Comparison of ENCODE assay signal across 1 cellular context in the genomic region with DNA sequence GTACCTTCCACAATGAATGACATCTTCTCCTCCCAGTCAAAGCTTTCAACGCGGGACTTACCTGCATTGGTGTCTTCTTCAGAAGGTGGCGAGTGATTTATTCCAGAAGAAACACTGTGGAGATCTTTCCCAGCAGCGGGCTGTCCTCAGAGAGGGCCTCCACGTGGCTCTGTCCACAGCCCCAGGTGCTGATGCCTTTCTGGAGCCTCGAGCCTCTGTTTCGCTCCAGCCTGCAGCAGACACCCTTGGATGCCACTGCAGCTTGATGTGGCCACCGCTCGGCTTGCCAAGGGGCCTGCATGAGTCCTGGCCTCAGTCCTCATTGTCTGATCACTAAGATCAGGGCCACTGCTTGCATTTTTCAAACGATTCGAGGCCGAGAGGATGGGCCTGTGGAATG.
TF ChIP-seq lines count a peak whose summit lies in the region.

No MANE protein-coding gene starts in this region.

TF ChIP-seq in PFSK-1, 5 proteins besides CTCF, POLR2A, EP300 and RAD21:
- TF ChIP-seq REST (IDR thresholded peaks at IDR 0.05; ENCODE audit: insufficient read depth in 1 of 2, low read depth in 2 of 2, low read length in 2 of 2) (peak; percentile 83 to 90), TAF1 (IDR thresholded peaks at IDR 0.05; ENCODE audit: borderline replicate concordance, insufficient read depth, low read length) (no peak)
